Comparison of ENCODE assay signal across 8 cellular contexts in the genomic region with DNA sequence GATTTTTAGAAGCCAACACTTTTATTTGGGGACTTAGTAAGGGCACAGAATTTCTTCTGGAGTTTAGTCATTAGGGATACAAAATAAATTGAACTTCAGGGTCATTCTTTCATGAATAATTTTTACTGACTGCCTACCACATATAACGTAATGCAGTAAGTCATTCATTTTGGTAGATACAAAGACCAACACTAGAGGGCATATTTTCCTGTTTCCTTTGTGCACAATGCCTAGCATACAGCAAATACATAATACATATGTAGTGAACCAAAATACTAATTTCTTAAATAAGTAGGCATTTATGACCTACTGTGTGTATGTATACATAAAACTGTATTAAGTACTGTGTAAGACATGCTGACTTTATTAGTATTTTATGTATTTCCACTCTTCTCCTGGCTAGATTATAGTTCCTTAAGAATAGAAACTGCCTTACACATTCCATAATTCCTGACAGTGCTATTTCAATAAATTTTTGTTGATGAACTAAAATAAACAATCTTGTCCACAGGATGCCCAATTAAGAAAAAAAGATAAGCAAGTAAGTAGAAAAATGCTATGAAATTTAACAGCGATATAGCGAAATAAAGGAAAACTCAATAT. TPM values are rescaled to one million over a fixed set of nuclear protein-coding genes. Genes with fewer than 3 reads are reported as not detected.
DNase-seq lines count a peak whose midpoint lies in the region; ATAC-seq and TF ChIP-seq lines count a peak whose summit lies in the region.

No MANE protein-coding gene starts in this region.

- H3K9me3 ChIP-seq in lower lobe of right lung: no peaks in the 10 kb centered on the region

- H3K4me3 Mint-ChIP-seq in central memory CD8-positive, alpha-beta T cell: no peak overlapping the region
- no peak overlapping the region for H3K4me3 Mint-ChIP-seq in activated CD4-positive, alpha-beta memory T cell treated with anti-CD3 and anti-CD28 coated beads, Interleukin-2, amount 10 ng/mL, durations not matched to agents 7 days and 5 days

- CTCF ChIA-PET in activated CD4-positive, alpha-beta memory T cell treated with anti-CD3 and anti-CD28 coated beads, Interleukin-2, amount 10 ng/mL, durations not matched to agents 7 days and 5 days (lab: Charles Lee): interaction anchor here (1.0 to 1.1 kb wide), 2 partner anchors 48 to 380 kb away, joined by 3 to 4 read pairs; partner anchors contain the start of gene PPP1R12A

- DNase-seq in AG09319 (ENCODE audit: extremely low read depth, low read depth) (no peak), NCI-H69 (lab: John Stamatoyannopoulos, UW) (peak; percentile 77), lower lobe of right lung (no peak)
- no peak for DNase-seq in central memory CD8-positive, alpha-beta T cell (ENCODE audit: low spot score in 2 of 2)
- DNase-seq in activated CD4-positive, alpha-beta memory T cell treated with anti-CD3 and anti-CD28 coated beads, Interleukin-2, amount 10 ng/mL, durations not matched to agents 7 days and 5 days: no peak

- H3K9me3 Mint-ChIP-seq in central memory CD8-positive, alpha-beta T cell: no peaks in the 10 kb centered on the region
- H3K9me3 Mint-ChIP-seq in activated CD4-positive, alpha-beta memory T cell treated with anti-CD3 and anti-CD28 coated beads, Interleukin-2, amount 10 ng/mL, durations not matched to agents 7 days and 5 days: no peaks in the 10 kb centered on the region

- intact Hi-C loops in lower lobe of right lung (cut with DNase I): no loop called here

- ATAC-seq in GM18498 (IDR thresholded peaks at IDR 0.05; ENCODE audit: unreplicated experiment) (peak; percentile 56), HG03108 (IDR thresholded peaks at IDR 0.05; ENCODE audit: unreplicated experiment) (peak; percentile 75), lower lobe of right lung (peak; percentile 49 to 79), GM21825 (IDR thresholded peaks at IDR 0.05; ENCODE audit: unreplicated experiment) (no peak)
- ATAC-seq in central memory CD8-positive, alpha-beta T cell (replicated peaks; ENCODE audit: extremely low read depth, poor library complexity, severe bottlenecking): peak; percentile 60

- peaks cover 7% of the 10 kb centered on the region for H3K36me3 Mint-ChIP-seq in central memory CD8-positive, alpha-beta T cell (ENCODE audit: insufficient read depth)
- peaks cover 11% of the 10 kb centered on the region for H3K36me3 Mint-ChIP-seq in activated CD4-positive, alpha-beta memory T cell treated with anti-CD3 and anti-CD28 coated beads, Interleukin-2, amount 10 ng/mL, durations not matched to agents 7 days and 5 days (ENCODE audit: low read depth)

- peak; percentile 53 for TF ChIP-seq CTCF in AG09319 (IDR thresholded peaks at IDR 0.05; ENCODE audit: low read depth, low read length)
- TF ChIP-seq CTCF in lower lobe of right lung (IDR thresholded peaks at IDR 0.05): peak; percentile 58

- no peak overlapping the region for H3K4me3 ChIP-seq in lower lobe of right lung

- no peaks in the 10 kb centered on the region for H3K27me3 Mint-ChIP-seq in central memory CD8-positive, alpha-beta T cell
- H3K27me3 Mint-ChIP-seq in activated CD4-positive, alpha-beta memory T cell treated with anti-CD3 and anti-CD28 coated beads, Interleukin-2, amount 10 ng/mL, durations not matched to agents 7 days and 5 days: no peaks in the 10 kb centered on the region

- H3K36me3 ChIP-seq in lower lobe of right lung: no peaks in the 10 kb centered on the region

- H3K27ac Mint-ChIP-seq in central memory CD8-positive, alpha-beta T cell (ENCODE audit: low read depth): no peak overlapping the region
- H3K27ac Mint-ChIP-seq in activated CD4-positive, alpha-beta memory T cell treated with anti-CD3 and anti-CD28 coated beads, Interleukin-2, amount 10 ng/mL, durations not matched to agents 7 days and 5 days: no peak overlapping the region

- H3K27me3 ChIP-seq in lower lobe of right lung (ENCODE audit: low read depth): no peaks in the 10 kb centered on the region

- H3K4me1 ChIP-seq in lower lobe of right lung: peaks cover 56% of the 10 kb centered on the region

- H3K4me1 Mint-ChIP-seq in central memory CD8-positive, alpha-beta T cell: peaks cover 68% of the 10 kb centered on the region
- H3K4me1 Mint-ChIP-seq in activated CD4-positive, alpha-beta memory T cell treated with anti-CD3 and anti-CD28 coated beads, Interleukin-2, amount 10 ng/mL, durations not matched to agents 7 days and 5 days: peaks cover 34% of the 10 kb centered on the region

- POLR2A ChIA-PET in activated CD4-positive, alpha-beta memory T cell treated with anti-CD3 and anti-CD28 coated beads, Interleukin-2, amount 10 ng/mL, durations not matched to agents 7 days and 5 days (lab: Charles Lee): interaction anchor here (1.1 kb wide), 1 partner anchor 50 kb away, joined by 4 read pairs; no protein-coding TSS in a partner anchor

- H3K27ac ChIP-seq in lower lobe of right lung: no peak overlapping the region

RNA-seq across cellular contexts. Expression of gene PPP1R12A, which starts 47.9 kb away (rescaled TPM):
- 84.1 TPM for total RNA-seq in lower lobe of right lung
- 100 to 1,000 TPM; 114 to 115 TPM for total RNA-seq in activated CD4-positive, alpha-beta memory T cell treated with anti-CD3 and anti-CD28 coated beads, Interleukin-2, amount 10 ng/mL, durations not matched to agents 7 days and 5 days
